Comparison of ENCODE assay signal across 19 cellular contexts in the genomic region with DNA sequence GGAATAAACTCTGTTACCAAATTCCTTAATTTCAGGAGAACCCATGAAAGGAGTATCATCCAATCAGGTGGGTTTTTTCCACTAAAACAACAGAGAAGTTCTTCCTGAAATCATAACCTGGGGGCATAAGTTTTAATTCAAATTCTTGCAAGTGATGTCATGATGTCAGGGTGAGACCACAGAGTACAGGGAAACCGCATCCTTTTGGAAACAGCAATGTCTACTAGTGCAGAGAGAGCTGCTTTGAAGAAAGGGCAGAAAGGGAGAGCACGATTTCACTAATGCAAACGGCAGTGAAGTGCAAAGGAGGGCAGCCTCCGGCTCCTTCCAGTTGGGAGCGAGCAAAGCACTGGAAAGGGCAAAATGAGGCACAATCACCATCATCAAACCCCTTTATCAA. TPM values are rescaled to one million over a fixed set of nuclear protein-coding genes. Genes with fewer than 3 reads are reported as not detected.
DNase-seq lines count a peak whose midpoint lies in the region; ATAC-seq and TF ChIP-seq lines count a peak whose summit lies in the region.
"Had no signal": no experiment of that assay in that cellular context is flagged by ENCODE, and none has a peak within 500 bp of the region (broad histone marks: within the 10 kb centered on the region; RNA-seq: fewer than 3 reads in every experiment).

No MANE protein-coding gene starts in this region.

- peak; percentile 22 for DNase-seq in activated CD8-positive, alpha-beta memory T cell treated with anti-CD3 and anti-CD28 coated beads, Interleukin-2, amount 50 U/mL, for 48 hours
- no peak for DNase-seq in activated CD8-positive, alpha-beta memory T cell treated with anti-CD3 and anti-CD28 coated beads, Interleukin-2, amount 10 ng/mL, durations not matched to agents 7 days and 5 days
- peak; percentile 71 for DNase-seq in Jurkat, Clone E6-1 (ENCODE audit: low read depth, low spot score)
- peak; percentile 37 for DNase-seq in epithelial cell of esophagus (ENCODE audit: low read depth)
- DNase-seq in ureter (ENCODE audit: low spot score), result peak; percentile 20
- no peak for DNase-seq in T-helper 9 cell
- DNase-seq in GM20000 (ENCODE audit: low spot score), result no peak
- DNase-seq: 8988T; CD8-positive, alpha-beta memory T cell; Karpas-422; NCI-H1417; NCI-H2029; NCI-H2171 treated with DMSO at 0.1 percent for 48 hours; NCI-H774; SIG-M5 had no signal

- no peak overlapping the region for H3K4me3 Mint-ChIP-seq in activated CD8-positive, alpha-beta memory T cell treated with anti-CD3 and anti-CD28 coated beads, Interleukin-2, amount 10 ng/mL, durations not matched to agents 7 days and 5 days
- H3K4me3 Mint-ChIP-seq: CD8-positive, alpha-beta memory T cell had no signal

- TF ChIP-seq CTCF in epithelial cell of esophagus (IDR thresholded peaks at IDR 0.05; ENCODE audit: insufficient read depth, low read depth, low read length, missing control alignments) (no peak), GM20000 (IDR thresholded peaks at IDR 0.05; ENCODE audit: extremely low read depth, missing control alignments) (no peak)

- ATAC-seq in activated CD8-positive, alpha-beta memory T cell treated with anti-CD3 and anti-CD28 coated beads, Interleukin-2, amount 10 ng/mL, durations not matched to agents 7 days and 5 days, result no peak
- ATAC-seq in GM18909 (IDR thresholded peaks at IDR 0.05; ENCODE audit: poor library complexity, unreplicated experiment), result no peak
- ATAC-seq: HCT116, Panc1 had no signal

- CTCF ChIA-PET in activated CD8-positive, alpha-beta memory T cell treated with anti-CD3 and anti-CD28 coated beads, Interleukin-2, amount 10 ng/mL, durations not matched to agents 7 days and 5 days (lab: Charles Lee), result interaction anchor here (1.3 kb wide), 1 partner anchor 29 kb away, joined by 3 read pairs; no protein-coding TSS in a partner anchor

- H3K4me3 ChIP-seq in Jurkat, Clone E6-1 (ENCODE audit: low read length), result no peak overlapping the region
- H3K4me3 ChIP-seq in epithelial cell of esophagus (ENCODE audit: low read length), result no peak overlapping the region
- H3K4me3 ChIP-seq: BLaER1 had no signal

- no peak overlapping the region for H3K27ac Mint-ChIP-seq in activated CD8-positive, alpha-beta memory T cell treated with anti-CD3 and anti-CD28 coated beads, Interleukin-2, amount 10 ng/mL, durations not matched to agents 7 days and 5 days
- H3K27ac Mint-ChIP-seq: CD8-positive, alpha-beta memory T cell had no signal

- no peaks in the 10 kb centered on the region for H3K9me3 Mint-ChIP-seq in activated CD8-positive, alpha-beta memory T cell treated with anti-CD3 and anti-CD28 coated beads, Interleukin-2, amount 10 ng/mL, durations not matched to agents 7 days and 5 days (ENCODE audit: low read depth)
- H3K9me3 Mint-ChIP-seq: CD8-positive, alpha-beta memory T cell had no signal

- H3K36me3 Mint-ChIP-seq in activated CD8-positive, alpha-beta memory T cell treated with anti-CD3 and anti-CD28 coated beads, Interleukin-2, amount 10 ng/mL, durations not matched to agents 7 days and 5 days, result no peaks in the 10 kb centered on the region
- H3K36me3 Mint-ChIP-seq: CD8-positive, alpha-beta memory T cell had no signal

- H3K27me3 Mint-ChIP-seq in activated CD8-positive, alpha-beta memory T cell treated with anti-CD3 and anti-CD28 coated beads, Interleukin-2, amount 10 ng/mL, durations not matched to agents 7 days and 5 days, result peaks cover 46% of the 10 kb centered on the region

- H3K4me1 Mint-ChIP-seq in activated CD8-positive, alpha-beta memory T cell treated with anti-CD3 and anti-CD28 coated beads, Interleukin-2, amount 10 ng/mL, durations not matched to agents 7 days and 5 days, result peaks cover 15% of the 10 kb centered on the region

RNA-seq across cellular contexts. Expression of a gene that starts 20.6 kb away (rescaled TPM):
- total RNA-seq in activated CD8-positive, alpha-beta memory T cell treated with anti-CD3 and anti-CD28 coated beads, Interleukin-2, amount 10 ng/mL, durations not matched to agents 7 days and 5 days, result 1 to 10 TPM; 2.7 to 3.2 TPM
- not detected for polyA plus RNA-seq in Jurkat, Clone E6-1 (2012; ENCODE audit: insufficient read depth, insufficient read length)
- total RNA-seq in ureter, result 20.7 TPM

RNA-seq across cellular contexts. Expression of a gene that starts 25.2 kb away (rescaled TPM):
- total RNA-seq in activated CD8-positive, alpha-beta memory T cell treated with anti-CD3 and anti-CD28 coated beads, Interleukin-2, amount 10 ng/mL, durations not matched to agents 7 days and 5 days, result 10 to 100 TPM; 88.5 to 89.9 TPM
- 164 TPM for polyA plus RNA-seq in Jurkat, Clone E6-1 (2012; ENCODE audit: insufficient read depth, insufficient read length)
- 151 TPM for total RNA-seq in ureter

Comparison
In these comparisons a context has a peak if more than half of its experiments do, and no peak if none do; other contexts are left out.
1. DNase-seq: peak in activated CD8-positive, alpha-beta memory T cell treated with anti-CD3 and anti-CD28 coated beads, Interleukin-2, amount 50 U/mL, for 48 hours (single experiment), Jurkat, Clone E6-1 (single experiment), epithelial cell of esophagus (single experiment) and ureter (single experiment); none in activated CD8-positive, alpha-beta memory T cell treated with anti-CD3 and anti-CD28 coated beads, Interleukin-2, amount 10 ng/mL, durations not matched to agents 7 days and 5 days (single experiment), T-helper 9 cell (single experiment) and GM20000 (single experiment).